ENCODE assay signal across 1 cellular context in the genomic region with DNA sequence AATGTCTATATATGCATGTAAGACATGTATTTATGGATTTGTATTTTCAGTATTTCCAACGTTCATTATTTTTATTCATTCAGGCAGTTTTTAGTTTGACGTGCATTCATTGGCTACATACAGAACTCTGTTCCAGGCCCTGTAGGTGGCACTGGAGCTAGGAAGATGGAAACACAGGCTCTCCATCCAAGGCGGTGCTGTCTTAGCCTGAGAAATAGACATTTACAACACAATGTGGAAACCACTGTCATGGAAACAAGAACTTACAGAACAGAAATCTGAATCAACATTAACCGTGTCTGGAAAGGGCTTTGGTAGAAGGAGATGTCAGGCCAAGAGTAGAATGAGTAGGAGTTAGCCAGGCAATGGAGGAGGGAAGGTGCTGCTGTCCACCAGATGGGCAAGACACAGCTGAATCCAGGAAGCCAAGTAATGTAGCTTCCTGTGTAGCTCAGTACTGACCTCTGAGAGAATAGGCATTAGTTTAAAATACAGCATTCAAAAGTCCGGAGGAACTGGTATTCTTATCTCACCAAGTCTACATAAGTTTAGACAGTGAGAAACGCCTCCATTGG.
TF ChIP-seq lines count a peak whose summit lies in the region.

No MANE protein-coding gene starts in this region.

TF ChIP-seq in WTC11, 78 proteins besides CTCF, POLR2A, EP300 and RAD21 (continued from another document):
- TF ChIP-seq, protein P1, sequence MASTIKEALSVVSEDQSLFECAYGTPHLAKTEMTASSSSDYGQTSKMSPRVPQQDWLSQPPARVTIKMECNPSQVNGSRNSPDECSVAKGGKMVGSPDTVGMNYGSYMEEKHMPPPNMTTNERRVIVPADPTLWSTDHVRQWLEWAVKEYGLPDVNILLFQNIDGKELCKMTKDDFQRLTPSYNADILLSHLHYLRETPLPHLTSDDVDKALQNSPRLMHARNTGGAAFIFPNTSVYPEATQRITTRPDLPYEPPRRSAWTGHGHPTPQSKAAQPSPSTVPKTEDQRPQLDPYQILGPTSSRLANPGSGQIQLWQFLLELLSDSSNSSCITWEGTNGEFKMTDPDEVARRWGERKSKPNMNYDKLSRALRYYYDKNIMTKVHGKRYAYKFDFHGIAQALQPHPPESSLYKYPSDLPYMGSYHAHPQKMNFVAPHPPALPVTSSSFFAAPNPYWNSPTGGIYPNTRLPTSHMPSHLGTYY (CRISPR knock-in tag; IDR thresholded peaks at IDR 0.05): no peak
- TF ChIP-seq SP1 (CRISPR knock-in tag; conservative IDR thresholded peaks at IDR 0.05) (no peak), ZNF396 (CRISPR knock-in tag; IDR thresholded peaks at IDR 0.05; ENCODE audit: borderline replicate concordance) (no peak)
- TF ChIP-seq, protein P2, sequence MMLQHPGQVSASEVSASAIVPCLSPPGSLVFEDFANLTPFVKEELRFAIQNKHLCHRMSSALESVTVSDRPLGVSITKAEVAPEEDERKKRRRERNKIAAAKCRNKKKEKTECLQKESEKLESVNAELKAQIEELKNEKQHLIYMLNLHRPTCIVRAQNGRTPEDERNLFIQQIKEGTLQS (CRISPR knock-in tag; conservative IDR thresholded peaks at IDR 0.05): no peak
